In the genomic region with DNA sequence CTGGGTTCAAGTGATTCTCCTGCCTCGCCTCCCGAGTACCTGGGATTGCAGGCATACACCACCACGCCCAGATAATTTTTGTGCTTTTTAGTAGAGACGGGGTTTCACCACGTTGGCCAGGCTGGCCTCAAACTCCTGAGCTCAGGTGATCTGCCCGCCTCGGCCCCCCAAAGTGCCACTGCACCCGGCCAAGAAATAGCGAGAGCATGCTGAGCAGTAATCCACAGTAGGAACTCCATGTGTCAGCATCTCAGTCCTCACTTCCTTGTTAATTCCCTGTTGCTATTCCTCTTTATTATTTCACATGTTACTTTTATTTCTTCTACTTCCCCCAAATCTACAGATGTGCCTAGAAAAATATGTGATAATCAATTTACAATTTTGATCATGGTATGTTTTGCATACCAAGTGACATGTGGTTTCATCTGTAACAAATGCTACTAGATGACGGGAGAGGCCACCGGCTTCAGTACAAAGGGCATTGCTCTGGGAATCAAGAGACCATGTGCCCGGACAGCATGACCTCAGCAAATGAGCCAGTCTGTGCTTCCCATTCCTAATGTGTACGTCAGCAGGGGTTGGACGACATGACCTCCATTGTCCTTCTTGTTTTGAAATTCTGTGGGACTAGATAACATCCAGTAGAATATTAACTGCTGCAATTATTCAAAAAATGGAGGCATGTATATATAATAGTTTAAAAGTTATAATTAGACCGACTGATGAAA, we compare ENCODE assay signal across 10 cellular contexts.
DNase-seq lines count a peak whose midpoint lies in the region; ATAC-seq and TF ChIP-seq lines count a peak whose summit lies in the region.
"Had no signal": no experiment of that assay in that cellular context is flagged by ENCODE, and none has a peak within 500 bp of the region (broad histone marks: within the 10 kb centered on the region; RNA-seq: fewer than 3 reads in every experiment).

No MANE protein-coding gene starts in this region.

- no peaks in the 10 kb centered on the region for H3K27me3 Mint-ChIP-seq in effector memory CD8-positive, alpha-beta T cell

- no peaks in the 10 kb centered on the region for H3K4me1 ChIP-seq in lower lobe of right lung
- peaks cover 0 to 42% (median 9%) of the 10 kb centered on the region in 4 donors for H3K4me1 ChIP-seq in tibial nerve

- H3K27me3 ChIP-seq in lower lobe of right lung (ENCODE audit: low read depth) (no peaks in the 10 kb centered on the region), tibial nerve (no peaks in the 10 kb centered on the region), WERI-Rb-1 (ENCODE audit: insufficient read depth, low read depth, severe bottlenecking) (no peaks in the 10 kb centered on the region)

- H3K4me1 Mint-ChIP-seq in effector memory CD8-positive, alpha-beta T cell (ENCODE audit: low read depth in 2 of 2) = peaks cover 23 to 55% of the 10 kb centered on the region in 2 donors

- H3K4me3 Mint-ChIP-seq in effector memory CD8-positive, alpha-beta T cell = no peak overlapping the region

- no peak for TF ChIP-seq POLR2A in tibial nerve (IDR thresholded peaks at IDR 0.05)

- no peaks in the 10 kb centered on the region for H3K9me3 Mint-ChIP-seq in effector memory CD8-positive, alpha-beta T cell

- peak; percentile 53 to 79 for TF ChIP-seq EP300 in tibial nerve (IDR thresholded peaks at IDR 0.05)

- TF ChIP-seq CTCF in lower lobe of right lung (IDR thresholded peaks at IDR 0.05) (no peak), tibial nerve (IDR thresholded peaks at IDR 0.05) (no peak), WERI-Rb-1 (IDR thresholded peaks at IDR 0.05; ENCODE audit: low read depth, low read length) (no peak)

- ATAC-seq in effector memory CD8-positive, alpha-beta T cell (replicated peaks) = no peak
- peak; percentile 67 to 73 for ATAC-seq in lower lobe of right lung

- peak overlapping the region; percentile 24 for H3K27ac ChIP-seq in lower lobe of right lung
- peak overlapping the region in 2 of 4 donors; percentile 89 to 92 for H3K27ac ChIP-seq in tibial nerve
- no peak overlapping the region for H3K27ac ChIP-seq in WERI-Rb-1
- H3K27ac ChIP-seq: psoas muscle had no signal

- DNase-seq in activated CD8-positive, alpha-beta memory T cell treated with anti-CD3 and anti-CD28 coated beads, Interleukin-2, amount 50 U/mL, for 48 hours = peak; percentile 43
- DNase-seq in activated CD8-positive, alpha-beta memory T cell treated with anti-CD3 and anti-CD28 coated beads for 24 hours = no peak
- DNase-seq in effector memory CD8-positive, alpha-beta T cell = no peak
- DNase-seq in lower lobe of right lung (peak; percentile 53), tibial nerve (ENCODE audit: low spot score in 2 of 2) (peak in 1 of 2 donors; percentile 52), T1000 (lab: John Stamatoyannopoulos, UW) (no peak), DMS153 (lab: John Stamatoyannopoulos, UW) (no peak), WERI-Rb-1 (no peak)
- DNase-seq: NCI-H2029, psoas muscle had no signal

- H3K36me3 Mint-ChIP-seq in effector memory CD8-positive, alpha-beta T cell (ENCODE audit: insufficient read depth) = peaks cover 55% of the 10 kb centered on the region

- H3K9me3 ChIP-seq in lower lobe of right lung = no peaks in the 10 kb centered on the region
- H3K9me3 ChIP-seq in tibial nerve = no peaks in the 10 kb centered on the region
- H3K9me3 ChIP-seq in WERI-Rb-1 (ENCODE audit: severe bottlenecking) = peaks cover 3% of the 10 kb centered on the region
- H3K9me3 ChIP-seq: psoas muscle had no signal

- H3K36me3 ChIP-seq in lower lobe of right lung (peaks cover 27% of the 10 kb centered on the region), tibial nerve (peaks cover 0 to 27% (median 0%) of the 10 kb centered on the region in 3 donors), WERI-Rb-1 (peaks cover 20% of the 10 kb centered on the region)

- 60 to 67% methylated on average over 15 of the region's 15 CpGs for WGBS in tibial nerve, 2 donors

- H3K4me3 ChIP-seq in lower lobe of right lung (no peak overlapping the region), tibial nerve (no peak overlapping the region), WERI-Rb-1 (ENCODE audit: low read depth, low read length) (no peak overlapping the region)
- H3K4me3 ChIP-seq: psoas muscle had no signal

- intact Hi-C loops in lower lobe of right lung (cut with DNase I) = no loop called here

- peak overlapping the region; percentile 28 to 72 for H3K27ac Mint-ChIP-seq in effector memory CD8-positive, alpha-beta T cell

Comparison
In these comparisons a context has a peak if more than half of its experiments do, and no peak if none do; other contexts are left out.
1. DNase-seq: peak in activated CD8-positive, alpha-beta memory T cell treated with anti-CD3 and anti-CD28 coated beads, Interleukin-2, amount 50 U/mL, for 48 hours (single experiment) and lower lobe of right lung (single experiment); none in activated CD8-positive, alpha-beta memory T cell treated with anti-CD3 and anti-CD28 coated beads for 24 hours (single experiment), effector memory CD8-positive, alpha-beta T cell (0 of 3), T1000 (single experiment), DMS153 (single experiment) and WERI-Rb-1 (single experiment).